8 cellular contexts compared by ENCODE assay signal in the genomic region with DNA sequence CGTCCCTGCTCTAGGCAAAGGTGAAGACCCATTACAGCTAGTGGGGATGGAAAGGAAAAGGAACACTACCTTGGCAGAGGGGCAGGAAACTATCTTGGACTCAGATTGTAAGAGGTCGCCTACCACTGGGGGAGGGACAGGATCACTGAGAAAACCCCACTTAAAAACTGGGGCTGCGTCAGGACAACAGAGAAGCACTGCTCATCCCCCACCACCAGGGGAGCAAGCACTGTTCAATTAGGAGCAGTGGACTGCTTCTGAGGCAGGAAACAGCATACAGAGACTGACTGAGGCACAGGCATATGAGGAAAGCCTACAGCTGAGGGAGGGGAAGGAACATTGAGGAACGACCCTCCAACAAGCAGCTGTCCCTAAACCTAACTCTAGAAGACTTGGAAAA. TPM values are rescaled to one million over a fixed set of nuclear protein-coding genes. Genes with fewer than 3 reads are reported as not detected.
DNase-seq lines count a peak whose midpoint lies in the region; ATAC-seq and TF ChIP-seq lines count a peak whose summit lies in the region.

No MANE protein-coding gene starts in this region.

- CTCF ChIA-PET in activated CD8-positive, alpha-beta T cell treated with anti-CD3 and anti-CD28 coated beads, Interleukin-2, amount 10 ng/mL, durations not matched to agents 7 days and 5 days (lab: Charles Lee): interaction anchor here (0.8 to 1.5 kb wide), 3 partner anchors 10 to 73 kb away, joined by 3 read pairs; no protein-coding TSS in a partner anchor

- H3K9ac ChIP-seq in DND-41 (ENCODE audit: low read depth, low read length): no peak overlapping the region

- H3K4me1 ChIP-seq in DND-41 (ENCODE audit: insufficient read depth, low read length): no peaks in the 10 kb centered on the region

- no peak overlapping the region for H3K4me2 ChIP-seq in DND-41 (ENCODE audit: insufficient read depth, low read length)

- peak; percentile 92 for ATAC-seq in DND-41 (ENCODE audit: insufficient read depth, low read depth)
- peak; percentile 72 for ATAC-seq in HG03196 (IDR thresholded peaks at IDR 0.05; ENCODE audit: unreplicated experiment)
- peak; percentile 82 for ATAC-seq in activated CD8-positive, alpha-beta T cell treated with anti-CD3 and anti-CD28 coated beads, Interleukin-2, amount 10 ng/mL, durations not matched to agents 7 days and 5 days

- intact Hi-C loops in lower leg skin (cut with DNase I; ENCODE audit: low total_unique reads): no loop called here

- 81 to 94% methylated on average over 4 of the region's 4 CpGs for WGBS in lower leg skin, 2 donors

- H4K20me1 ChIP-seq in DND-41 (ENCODE audit: insufficient read depth, low read length): no peaks in the 10 kb centered on the region

- H3K36me3 Mint-ChIP-seq in activated CD8-positive, alpha-beta T cell treated with anti-CD3 and anti-CD28 coated beads, Interleukin-2, amount 10 ng/mL, durations not matched to agents 7 days and 5 days (ENCODE audit: low read depth): no peaks in the 10 kb centered on the region
- peaks cover 14% of the 10 kb centered on the region for H3K36me3 Mint-ChIP-seq in osteocyte (ENCODE audit: unreplicated experiment)

- DNase-seq in DND-41: peak; percentile 41
- peak; percentile 69 for DNase-seq in GM19240 (ENCODE audit: insufficient read length, low spot score)
- DNase-seq in activated CD8-positive, alpha-beta T cell treated with anti-CD3 and anti-CD28 coated beads, Interleukin-2, amount 10 ng/mL, durations not matched to agents 7 days and 5 days: peak; percentile 35
- no peak for DNase-seq in osteocyte (ENCODE audit: extremely low spot score, unreplicated experiment)
- no peak for DNase-seq in lower leg skin (ENCODE audit: low spot score in 2 of 2)
- no peak for DNase-seq in nucleus accumbens (lab: John Stamatoyannopoulos, UW)
- no peak for DNase-seq in NK-92 treated with Interleukin-12 subunit alpha and Interleukin-12 subunit beta, amount 100 ng/mL, for 24 hours (lab: John Stamatoyannopoulos, UW)

- no peaks in the 10 kb centered on the region for H3K9me3 ChIP-seq in DND-41 (ENCODE audit: insufficient read depth, low read length, severe bottlenecking)

- no peak overlapping the region for H2AFZ ChIP-seq in DND-41 (ENCODE audit: low read depth, low read length)

- no peaks in the 10 kb centered on the region for H3K4me1 Mint-ChIP-seq in activated CD8-positive, alpha-beta T cell treated with anti-CD3 and anti-CD28 coated beads, Interleukin-2, amount 10 ng/mL, durations not matched to agents 7 days and 5 days (ENCODE audit: low read depth)
- H3K4me1 Mint-ChIP-seq in osteocyte (ENCODE audit: unreplicated experiment): no peaks in the 10 kb centered on the region

- no peaks in the 10 kb centered on the region for H3K36me3 ChIP-seq in DND-41 (ENCODE audit: insufficient read depth, low read length)

- no peak overlapping the region for H3K27ac Mint-ChIP-seq in activated CD8-positive, alpha-beta T cell treated with anti-CD3 and anti-CD28 coated beads, Interleukin-2, amount 10 ng/mL, durations not matched to agents 7 days and 5 days
- H3K27ac Mint-ChIP-seq in osteocyte (ENCODE audit: unreplicated experiment): no peak overlapping the region

- no peak overlapping the region for H3K27ac ChIP-seq in DND-41 (ENCODE audit: low read length)

- peaks cover 18% of the 10 kb centered on the region for H3K27me3 Mint-ChIP-seq in activated CD8-positive, alpha-beta T cell treated with anti-CD3 and anti-CD28 coated beads, Interleukin-2, amount 10 ng/mL, durations not matched to agents 7 days and 5 days (ENCODE audit: low read depth)
- H3K27me3 Mint-ChIP-seq in osteocyte (ENCODE audit: unreplicated experiment): no peaks in the 10 kb centered on the region

- H3K4me3 ChIP-seq in DND-41 (ENCODE audit: low read depth in 1 of 2, low read length in 2 of 2) (no peak overlapping the region), lower leg skin (ENCODE audit: low read depth, poor library complexity, severe bottlenecking) (no peak overlapping the region)

- H3K79me2 ChIP-seq in DND-41 (ENCODE audit: insufficient read depth, low read length): no peaks in the 10 kb centered on the region

- TF ChIP-seq POLR2A in lower leg skin (IDR thresholded peaks at IDR 0.05): no peak

- POLR2A ChIA-PET in activated CD8-positive, alpha-beta T cell treated with anti-CD3 and anti-CD28 coated beads, Interleukin-2, amount 10 ng/mL, durations not matched to agents 7 days and 5 days (lab: Charles Lee): no interaction called here

- peak; percentile 67 for TF ChIP-seq CTCF in DND-41 (IDR thresholded peaks at IDR 0.05; ENCODE audit: borderline replicate concordance, extremely low read depth, low read length, poor library complexity, severe bottlenecking)
- TF ChIP-seq CTCF in osteocyte (IDR thresholded peaks at IDR 0.05): peak; percentile 15
- no peak for TF ChIP-seq CTCF in lower leg skin (IDR thresholded peaks at IDR 0.05)

- no peaks in the 10 kb centered on the region for H3K9me3 Mint-ChIP-seq in activated CD8-positive, alpha-beta T cell treated with anti-CD3 and anti-CD28 coated beads, Interleukin-2, amount 10 ng/mL, durations not matched to agents 7 days and 5 days (ENCODE audit: insufficient read depth)
- peaks cover 20% of the 10 kb centered on the region for H3K9me3 Mint-ChIP-seq in osteocyte (ENCODE audit: unreplicated experiment)

- no peaks in the 10 kb centered on the region for H3K27me3 ChIP-seq in DND-41 (ENCODE audit: insufficient read depth, low read length, poor library complexity)

- H3K4me3 Mint-ChIP-seq in activated CD8-positive, alpha-beta T cell treated with anti-CD3 and anti-CD28 coated beads, Interleukin-2, amount 10 ng/mL, durations not matched to agents 7 days and 5 days: no peak overlapping the region
- H3K4me3 Mint-ChIP-seq in osteocyte (ENCODE audit: unreplicated experiment): no peak overlapping the region

RNA-seq across cellular contexts. Expression of a gene that starts 20.8 kb away (rescaled TPM):
- 10 to 100 TPM; 35.4 to 36.7 TPM for total RNA-seq in activated CD8-positive, alpha-beta T cell treated with anti-CD3 and anti-CD28 coated beads, Interleukin-2, amount 10 ng/mL, durations not matched to agents 7 days and 5 days
- 26.3 and 26.4 TPM in 2 replicates for total RNA-seq in osteocyte
- 10 to 100 TPM; 18.1 to 32.1 (median 23.8) TPM for total RNA-seq in lower leg skin

Comparison
In these comparisons a context has a peak if more than half of its experiments do, and no peak if none do; other contexts are left out.
1. DNase-seq: peak in DND-41 (single experiment), GM19240 (single experiment) and activated CD8-positive, alpha-beta T cell treated with anti-CD3 and anti-CD28 coated beads, Interleukin-2, amount 10 ng/mL, durations not matched to agents 7 days and 5 days (single experiment); none in osteocyte (single experiment), lower leg skin (0 of 2), nucleus accumbens (0 of 56) and NK-92 treated with Interleukin-12 subunit alpha and Interleukin-12 subunit beta, amount 100 ng/mL, for 24 hours (single experiment).
2. CTCF ChIP-seq: peak in DND-41 (single experiment) and osteocyte (single experiment); none in lower leg skin (0 of 3).
3. Peak in every context shown above with its lines, with median percentiles within 50 percentile points of each other: ATAC-seq.